8 cellular contexts compared by ENCODE assay signal in the genomic region with DNA sequence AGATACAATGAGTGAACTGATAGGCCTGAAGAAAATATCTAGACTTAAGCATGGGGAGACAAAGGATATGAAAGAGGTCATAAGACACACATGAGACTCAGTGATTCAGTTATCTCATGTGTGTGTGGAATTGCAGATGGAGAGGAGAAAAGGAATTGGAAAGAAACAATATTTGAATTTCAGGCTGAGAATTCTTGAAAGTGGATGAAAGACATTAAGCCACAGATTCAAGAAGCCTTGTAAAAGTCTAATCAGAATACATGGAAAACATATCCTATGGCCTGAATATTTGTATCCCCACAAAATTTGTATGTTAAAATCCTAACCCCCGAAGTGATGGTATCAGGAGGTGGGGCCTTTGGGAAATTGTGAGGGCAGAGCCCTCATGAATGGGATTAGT. TPM values are rescaled to one million over a fixed set of nuclear protein-coding genes. Genes with fewer than 3 reads are reported as not detected.
"Had no signal": no experiment of that assay in that cellular context is flagged by ENCODE, and none has a peak within 500 bp of the region (broad histone marks: within the 10 kb centered on the region; RNA-seq: fewer than 3 reads in every experiment).

No MANE protein-coding gene starts in this region.

- H3K4me1 ChIP-seq: HAP-1 had no signal

- H3K9me3 ChIP-seq: HAP-1 had no signal

- H3K36me3 ChIP-seq: HAP-1 had no signal

- H3K4me3 ChIP-seq: HAP-1, K562 had no signal

- ATAC-seq: HCT116, K562 had no signal

- DNase-seq: GOT3, H7, IMR-90, KG1 had no signal

RNA-seq across cellular contexts. Expression of a gene that starts 28.3 kb away (rescaled TPM):
- total RNA-seq: H4, IMR-90, K562 had no signal
- polyA plus RNA-seq: IMR-90, K562 had no signal
